ENCODE assay signal across 9 cellular contexts in genomic region chr17:39926588-39927100, GRCh38. TPM values are rescaled to one million over a fixed set of nuclear protein-coding genes. Genes with fewer than 3 reads are reported as not detected.
DNase-seq lines count a peak whose midpoint lies in the region; ATAC-seq, FAIRE-seq and TF ChIP-seq lines count a peak whose summit lies in the region.
"Had no signal": no experiment of that assay in that cellular context is flagged by ENCODE, and none has a peak within 500 bp of the region (broad histone marks: within the 10 kb centered on the region; RNA-seq: fewer than 3 reads in every experiment).

No MANE protein-coding gene starts in this region.

- no peak overlapping the region for H4K91ac ChIP-seq in neuronal stem cell (ENCODE audit: low read depth, low read length, poor library complexity)

- DNase-seq in BJ (ENCODE audit: low read depth) (no peak), NCI-H69 (lab: John Stamatoyannopoulos, UW) (peak; percentile 32), fibroblast of peridontal ligament (ENCODE audit: extremely low read depth) (peak; percentile 29), neuronal stem cell (ENCODE audit: low spot score) (peak; percentile 26), ureter (ENCODE audit: low spot score) (peak; percentile 70), D721Med (ENCODE audit: insufficient read length, low spot score) (no peak)
- DNase-seq in activated T-cell treated with anti-CD3 and anti-CD28 coated beads, Interleukin-2, amount 50 U/mL, for 48 hours, result peak; percentile 69 to 74

- peak overlapping the region; percentile 97 for H3K23ac ChIP-seq in neuronal stem cell (ENCODE audit: low read depth, low read length, poor library complexity)

- TF ChIP-seq CTCF in BJ (IDR thresholded peaks at IDR 0.05; ENCODE audit: insufficient read depth, low read depth, low read length) (no peak), D721Med (IDR thresholded peaks at IDR 0.05; ENCODE audit: insufficient read depth, missing control alignments) (no peak)

- no peak overlapping the region for H3K27ac ChIP-seq in neuronal stem cell (replicated peaks; ENCODE audit: low read length)

- H3K36me3 ChIP-seq in BJ (ENCODE audit: control insufficient read depth, insufficient read depth, low read length), result peaks cover 19% of the 10 kb centered on the region
- H3K36me3 ChIP-seq in neuronal stem cell (replicated peaks in 1 of 2; ENCODE audit: control insufficient read depth in 2 of 2, insufficient read depth in 2 of 2, low read length in 2 of 2), result peaks cover 22 to 31% of the 10 kb centered on the region in 2 donors

- H3K4me3 ChIP-seq in BJ (ENCODE audit: low read depth, low read length), result peak overlapping the region; percentile 92
- H3K4me3 ChIP-seq in neuronal stem cell (ENCODE audit: low read length in 2 of 2), result peak overlapping the region; percentile 62 to 93

- peak; percentile 20 for ATAC-seq in GM21390 (IDR thresholded peaks at IDR 0.05; ENCODE audit: unreplicated experiment)

- H3K4me2 ChIP-seq in neuronal stem cell (ENCODE audit: insufficient read depth, low read length, poor library complexity, severe bottlenecking), result peak overlapping the region; percentile 82

- peak overlapping the region; percentile 91 for H2AK5ac ChIP-seq in neuronal stem cell (ENCODE audit: low read depth, low read length)

- peak overlapping the region; percentile 96 for H2AFZ ChIP-seq in neuronal stem cell (ENCODE audit: low read length)

- H4K8ac ChIP-seq in neuronal stem cell (ENCODE audit: low read depth, low read length), result no peak overlapping the region

- no peak overlapping the region for H2BK15ac ChIP-seq in neuronal stem cell (ENCODE audit: low read length)

- H2BK5ac ChIP-seq in neuronal stem cell (ENCODE audit: low read length), result peak overlapping the region; percentile 87

- CTCF ChIA-PET in BJ (lab: Yijun Ruan, JAX), result interaction anchor here (1.2 kb wide), 1 partner anchor 9 kb away, joined by 3 read pairs; no protein-coding TSS in a partner anchor

- H3K79me1 ChIP-seq in neuronal stem cell (ENCODE audit: low read depth, low read length), result peaks cover 12% of the 10 kb centered on the region

- peak overlapping the region; percentile 98 for H3K9ac ChIP-seq in neuronal stem cell (ENCODE audit: low read depth, low read length, poor library complexity)

- H3K4ac ChIP-seq in neuronal stem cell (ENCODE audit: low read length), result no peak overlapping the region

- H3K9me3 ChIP-seq in neuronal stem cell (replicated peaks in 1 of 2; ENCODE audit: control insufficient read depth in 2 of 2, insufficient read depth in 1 of 2, low read depth in 1 of 2, low read length in 2 of 2), result peaks cover 0 to 2% of the 10 kb centered on the region in 2 donors

- H2BK12ac ChIP-seq in neuronal stem cell (ENCODE audit: low read length), result no peak overlapping the region

- H3K4me1 ChIP-seq in neuronal stem cell (ENCODE audit: control insufficient read depth in 2 of 2, insufficient read depth in 1 of 2, low read depth in 1 of 2, low read length in 2 of 2), result peaks cover 6 to 13% of the 10 kb centered on the region in 2 donors

- FAIRE-seq in D721Med (lab: Jason Lieb, UNC), result no peak

- H3K27me3 ChIP-seq in BJ (ENCODE audit: control insufficient read depth, insufficient read depth, low read length) (no peaks in the 10 kb centered on the region), neuronal stem cell (ENCODE audit: control insufficient read depth in 3 of 3, insufficient read depth in 3 of 3, low read depth in 1 of 3, low read length in 3 of 3) (no peaks in the 10 kb centered on the region)

- peak overlapping the region; percentile 63 for H3K14ac ChIP-seq in neuronal stem cell (ENCODE audit: low read length)

- peak overlapping the region; percentile 95 for H3K18ac ChIP-seq in neuronal stem cell (ENCODE audit: low read length)

- H2BK120ac ChIP-seq in neuronal stem cell (ENCODE audit: low read depth, low read length), result no peak overlapping the region

- POLR2A ChIA-PET in BJ (lab: Charles Lee), result no interaction called here

- WGBS in neuronal stem cell (ENCODE audit: extremely low coverage in 2 of 2, insufficient read length in 2 of 2, insufficient replicate concordance in 1 of 2), 2 donors, result no CpG with 5 or more reads among the region's 15 CpGs

RNA-seq across cellular contexts. Expression of gene ORMDL3, which starts 0.8 kb away (rescaled TPM):
- 78.3 and 96.7 TPM in 2 replicates for polyA plus RNA-seq in BJ (2011; rRNA removed)
- 89.7 and 149 TPM in 2 replicates for polyA minus RNA-seq in BJ (2011; rRNA and poly(A)+ RNA removed)
- 103 TPM for polyA plus RNA-seq in neuronal stem cell (2013, experiment 1 of 2)
- 107 TPM for polyA plus RNA-seq in neuronal stem cell (2013, experiment 2 of 2)
- 147 TPM for total RNA-seq in ureter

RNA-seq across cellular contexts. Expression of gene LRRC3C, which starts 0.9 kb away (rescaled TPM):
- not detected in 2 replicates for polyA plus RNA-seq in BJ (2011; rRNA removed)
- polyA minus RNA-seq in BJ (2011; rRNA and poly(A)+ RNA removed), result not detected in 2 replicates
- polyA plus RNA-seq in neuronal stem cell (2013, experiment 1 of 2), result 0.14 TPM
- polyA plus RNA-seq in neuronal stem cell (2013, experiment 2 of 2), result 0.19 TPM
- total RNA-seq in ureter, result not detected
- total RNA-seq: NCI-H460 had no signal

RNA-seq across cellular contexts. Expression of gene GSDMB, which starts 8.2 kb away (rescaled TPM):
- polyA plus RNA-seq in BJ (2011; rRNA removed), result 3.8 and 5.1 TPM in 2 replicates
- polyA minus RNA-seq in BJ (2011; rRNA and poly(A)+ RNA removed), result 3.6 and 3.8 TPM in 2 replicates
- 15.5 TPM for polyA plus RNA-seq in neuronal stem cell (2013, experiment 1 of 2)
- polyA plus RNA-seq in neuronal stem cell (2013, experiment 2 of 2), result 13.2 TPM
- total RNA-seq in ureter, result 57.7 TPM

RNA-seq across cellular contexts. Expression of gene GSDMA, which starts 36.2 kb away (rescaled TPM):
- not detected in 2 replicates for polyA plus RNA-seq in BJ (2011; rRNA removed)
- polyA minus RNA-seq in BJ (2011; rRNA and poly(A)+ RNA removed), result not detected in 2 replicates
- polyA plus RNA-seq in neuronal stem cell (2013, experiment 1 of 2), result not detected
- not detected for polyA plus RNA-seq in neuronal stem cell (2013, experiment 2 of 2)
- 2.4 TPM for total RNA-seq in ureter
- total RNA-seq: NCI-H460 had no signal

RNA-seq across cellular contexts. Expression of gene PSMD3, which starts 54.0 kb away (rescaled TPM):
- 57.0 and 104 TPM in 2 replicates for polyA plus RNA-seq in BJ (2011; rRNA removed)
- 60.9 and 77.5 TPM in 2 replicates for polyA minus RNA-seq in BJ (2011; rRNA and poly(A)+ RNA removed)
- polyA plus RNA-seq in neuronal stem cell (2013, experiment 1 of 2), result 102 TPM
- polyA plus RNA-seq in neuronal stem cell (2013, experiment 2 of 2), result 99.7 TPM
- 99.3 TPM for total RNA-seq in ureter

Comparison
In these comparisons a context has a peak if more than half of its experiments do, and no peak if none do; other contexts are left out.
1. DNase-seq: peak in NCI-H69 (single experiment), activated T-cell treated with anti-CD3 and anti-CD28 coated beads, Interleukin-2, amount 50 U/mL, for 48 hours (2 of 2), fibroblast of peridontal ligament (single experiment), neuronal stem cell (single experiment) and ureter (single experiment); none in BJ (single experiment) and D721Med (single experiment).